ENCODE assay signal across 10 cellular contexts in genomic region chr18:62781893-62782292, GRCh38.
DNase-seq lines count a peak whose midpoint lies in the region; ATAC-seq, FAIRE-seq and TF ChIP-seq lines count a peak whose summit lies in the region.
"Had no signal": no experiment of that assay in that cellular context is flagged by ENCODE, and none has a peak within 500 bp of the region (broad histone marks: within the 10 kb centered on the region; RNA-seq: fewer than 3 reads in every experiment).

No MANE protein-coding gene starts in this region.

- H3K27ac ChIP-seq in left lung = peak overlapping the region in 1 of 2 donors; percentile 48

- peaks cover 30% of the 10 kb centered on the region for H3K4me1 Mint-ChIP-seq in CD14-positive monocyte
- peaks cover 20% of the 10 kb centered on the region for H3K4me1 Mint-ChIP-seq in Caco-2 (ENCODE audit: low read depth, unreplicated experiment)

- no TSS peak for BruUV-seq in Caco-2 (replicated peaks; lab: Mats Ljungman, UMichigan)

- intact Hi-C loops in CD14-positive monocyte (cut with micrococcal nuclease) = loop anchor here in 1 of 2 donors (10.0 kb wide), 1 partner anchor 67 kb away; the partner anchor contains the start of gene PHLPP1
- intact Hi-C loops in mucosa of descending colon (cut with DNase I, micrococcal nuclease) = loop anchor here in 1 of 2 donors (10.0 kb wide), 1 partner anchor 57 kb away; no protein-coding TSS in a partner anchor
- intact Hi-C loops in left lung (cut with DNase I) = no loop called here
- intact Hi-C loops in Caco-2 (cut with micrococcal nuclease; ENCODE audit: unreplicated experiment) = no loop called here

- TF ChIP-seq CTCF in CD14-positive monocyte (IDR thresholded peaks at IDR 0.05) = no peak
- TF ChIP-seq CTCF in bronchial epithelial cell (IDR thresholded peaks at IDR 0.05; ENCODE audit: insufficient read depth, low read length, severe bottlenecking) = no peak
- TF ChIP-seq CTCF in mucosa of descending colon (IDR thresholded peaks at IDR 0.05) = no peak
- TF ChIP-seq CTCF in D721Med (IDR thresholded peaks at IDR 0.05; ENCODE audit: insufficient read depth, missing control alignments) = no peak
- no peak for TF ChIP-seq CTCF in left lung (IDR thresholded peaks at IDR 0.05)
- TF ChIP-seq CTCF in Caco-2 (IDR thresholded peaks at IDR 0.05; ENCODE audit: insufficient read depth in 1 of 2, low read depth in 1 of 2, low read length in 1 of 2, severe bottlenecking in 1 of 2, unreplicated experiment in 1 of 2) = no peak

- H3K27me3 Mint-ChIP-seq in CD14-positive monocyte (ENCODE audit: low read depth in 3 of 3) (peaks cover 0 to 2% (median 2%) of the 10 kb centered on the region in 3 donors), Caco-2 (ENCODE audit: insufficient read depth, unreplicated experiment) (no peaks in the 10 kb centered on the region)

- in situ Hi-C loops in G401 (cut with HindIII; ENCODE audit: low sequenced_read_pairs) = no loop called here

- H3K9me3 ChIP-seq in mucosa of descending colon = no peaks in the 10 kb centered on the region
- H3K9me3 ChIP-seq in left lung = no peaks in the 10 kb centered on the region
- H3K9me3 ChIP-seq in Caco-2 = no peaks in the 10 kb centered on the region

- POLR2A ChIA-PET in Caco-2 (lab: Charles Lee) = no interaction called here

- no peak overlapping the region for H3K4me3 ChIP-seq in bronchial epithelial cell (ENCODE audit: low read depth, low read length)
- H3K4me3 ChIP-seq in mucosa of descending colon = no peak overlapping the region
- H3K4me3 ChIP-seq in left lung = no peak overlapping the region
- H3K4me3 ChIP-seq in Caco-2 (ENCODE audit: low read depth, low read length) = no peak overlapping the region

- FAIRE-seq in bronchial epithelial cell (lab: Jason Lieb, UNC) = peak; percentile 79
- no peak for FAIRE-seq in D721Med (lab: Jason Lieb, UNC)

- ATAC-seq in mucosa of descending colon = peak; percentile 51
- no peak for ATAC-seq in left lung

- H3K27me3 ChIP-seq in bronchial epithelial cell (ENCODE audit: control insufficient read depth, insufficient read depth, low read length) (no peaks in the 10 kb centered on the region), left lung (no peaks in the 10 kb centered on the region), Caco-2 (replicated peaks; ENCODE audit: control insufficient read depth, insufficient read depth, low read length) (no peaks in the 10 kb centered on the region)

- H3K36me3 Mint-ChIP-seq in CD14-positive monocyte = peaks cover 0 to 2% of the 10 kb centered on the region in 2 donors
- H3K36me3 Mint-ChIP-seq in Caco-2 (ENCODE audit: insufficient read depth, unreplicated experiment) = no peaks in the 10 kb centered on the region

- H3K4me1 ChIP-seq in mucosa of descending colon (ENCODE audit: low read depth) (peaks cover 5% of the 10 kb centered on the region), left lung (peaks cover 0 to 23% of the 10 kb centered on the region in 2 donors), Caco-2 (no peaks in the 10 kb centered on the region)

- CTCF ChIA-PET in Caco-2 (lab: Charles Lee) = no interaction called here

- H3K27ac Mint-ChIP-seq in CD14-positive monocyte (peak overlapping the region in 4 of 7 donors; percentile 25 to 90 (median 82)), Caco-2 (ENCODE audit: unreplicated experiment) (no peak overlapping the region)

- H3K9me3 Mint-ChIP-seq in CD14-positive monocyte (no peaks in the 10 kb centered on the region), Caco-2 (ENCODE audit: unreplicated experiment) (no peaks in the 10 kb centered on the region)

- H3K4me3 Mint-ChIP-seq in CD14-positive monocyte (peak overlapping the region; percentile 23 to 34), Caco-2 (ENCODE audit: unreplicated experiment) (no peak overlapping the region)

- DNase-seq in CD14-positive monocyte (ENCODE audit: low spot score) = no peak
- peak; percentile 54 for DNase-seq in NCI-H2029 (lab: John Stamatoyannopoulos, UW)
- DNase-seq in bronchial epithelial cell (ENCODE audit: low read depth) = peak; percentile 82
- DNase-seq in mucosa of descending colon = no peak
- DNase-seq in D721Med (ENCODE audit: insufficient read length, low spot score) = no peak
- DNase-seq in G401 (ENCODE audit: low spot score) = no peak
- no peak for DNase-seq in left lung
- no peak for DNase-seq in Caco-2
- DNase-seq: activated naive CD4-positive, alpha-beta T cell; stimulated activated naive CD4-positive, alpha-beta T cell treated with Interleukin-2 at 50 U/mL for 16 hours had no signal

- H3K36me3 ChIP-seq in bronchial epithelial cell (ENCODE audit: control insufficient read depth, insufficient read depth, low read length) (no peaks in the 10 kb centered on the region), mucosa of descending colon (ENCODE audit: low read depth) (no peaks in the 10 kb centered on the region), left lung (no peaks in the 10 kb centered on the region), Caco-2 (ENCODE audit: control insufficient read depth, insufficient read depth, low read length) (no peaks in the 10 kb centered on the region)

Comparison
In these comparisons a context has a peak if more than half of its experiments do, and no peak if none do; other contexts are left out.
1. DNase-seq: peak in NCI-H2029 (single experiment) and bronchial epithelial cell (single experiment); none in CD14-positive monocyte (single experiment), mucosa of descending colon (0 of 3), D721Med (single experiment), G401 (single experiment), left lung (0 of 2) and Caco-2 (0 of 2).